ENCODE assay signal across 8 cellular contexts in genomic region chr14:70188292-70188607, GRCh38. TPM values are rescaled to one million over a fixed set of nuclear protein-coding genes. Genes with fewer than 3 reads are reported as not detected.
DNase-seq lines count a peak whose midpoint lies in the region; ATAC-seq, FAIRE-seq and TF ChIP-seq lines count a peak whose summit lies in the region.

No MANE protein-coding gene starts in this region.

- 1% methylated on average over 13 of the region's 36 CpGs; no CpG with 5 or more reads in 1 of the 2 donors for WGBS in transverse colon (ENCODE audit: low coverage in 1 of 2), 2 donors

- TF ChIP-seq POLR2A in transverse colon (IDR thresholded peaks at IDR 0.05): no peak

- H3K27ac Mint-ChIP-seq in activated naive CD8-positive, alpha-beta T cell treated with anti-CD3 and anti-CD28 coated beads, Interleukin-2, amount 10 ng/mL, durations not matched to agents 7 days and 5 days: no peak overlapping the region

- peak overlapping the region; percentile 17 for H2AFZ ChIP-seq in keratinocyte (ENCODE audit: control insufficient read depth, low read length)

- peak; percentile 22 for ATAC-seq in HG02759 (IDR thresholded peaks at IDR 0.05; ENCODE audit: unreplicated experiment)
- peak; percentile 41 for ATAC-seq in activated naive CD8-positive, alpha-beta T cell treated with anti-CD3 and anti-CD28 coated beads, Interleukin-2, amount 10 ng/mL, durations not matched to agents 7 days and 5 days (ENCODE audit: low read depth)

- H3K27me3 Mint-ChIP-seq in activated naive CD8-positive, alpha-beta T cell treated with anti-CD3 and anti-CD28 coated beads, Interleukin-2, amount 10 ng/mL, durations not matched to agents 7 days and 5 days: peaks cover 67% of the 10 kb centered on the region

- H3K9me1 ChIP-seq in keratinocyte (ENCODE audit: control insufficient read depth, extremely low read depth, insufficient read depth, low read length): no peaks in the 10 kb centered on the region

- peak overlapping the region; percentile 87 for H3K4me3 Mint-ChIP-seq in activated naive CD8-positive, alpha-beta T cell treated with anti-CD3 and anti-CD28 coated beads, Interleukin-2, amount 10 ng/mL, durations not matched to agents 7 days and 5 days

- peak overlapping the region; percentile 47 to 61 (median 48) for H3K4me3 ChIP-seq in keratinocyte (ENCODE audit: control insufficient read depth in 2 of 3, extremely low read depth in 1 of 3, insufficient read depth in 2 of 3, low read depth in 1 of 3, low read length in 3 of 3)
- peak overlapping the region in 3 of 4 donors; percentile 22 to 51 (median 29) for H3K4me3 ChIP-seq in transverse colon

- DNase-seq in EH (ENCODE audit: low read depth): peak; percentile 13
- DNase-seq in activated naive CD8-positive, alpha-beta T cell treated with anti-CD3 and anti-CD28 coated beads, Interleukin-2, amount 10 ng/mL, durations not matched to agents 7 days and 5 days: peak; percentile 50
- no peak for DNase-seq in keratinocyte (ENCODE audit: low read depth, low spot score)
- no peak for DNase-seq in transverse colon
- DNase-seq in NCI-H510A treated with DMSO at 0.1 percent for 48 hours (lab: John Stamatoyannopoulos, UW): no peak
- no peak for DNase-seq in NCI-H1436 (lab: John Stamatoyannopoulos, UW)
- no peak for DNase-seq in T1000 (lab: John Stamatoyannopoulos, UW)

- H4K20me1 ChIP-seq in keratinocyte (ENCODE audit: control insufficient read depth, extremely low read depth, insufficient read depth, low read length): no peaks in the 10 kb centered on the region

- FAIRE-seq in keratinocyte (lab: Jason Lieb, UNC): no peak

- H3K4me1 ChIP-seq in keratinocyte (ENCODE audit: control insufficient read depth, extremely low read depth, insufficient read depth, low read length): peaks cover 9% of the 10 kb centered on the region
- H3K4me1 ChIP-seq in transverse colon: peaks cover 0 to 23% (median 12%) of the 10 kb centered on the region in 4 donors

- H3K27ac ChIP-seq in keratinocyte (ENCODE audit: control insufficient read depth, insufficient read depth, low read length) (no peak overlapping the region), transverse colon (no peak overlapping the region)

- H3K9me3 ChIP-seq in keratinocyte (ENCODE audit: control insufficient read depth, low read depth, low read length) (no peaks in the 10 kb centered on the region), transverse colon (no peaks in the 10 kb centered on the region)

- in situ Hi-C loops in transverse colon (cut with MboI; ENCODE audit: low pct_ligation_motif_present in 1 of 4, low pct_unique_long_range_greater_than_20kb in 1 of 4, low sequenced_read_pairs in 3 of 4): no loop called here

- TF ChIP-seq CTCF in keratinocyte (optimal IDR thresholded peaks at IDR 0.05 in 1 of 3, IDR thresholded peaks at IDR 0.05 in 1 of 3, conservative IDR thresholded peaks at IDR 0.05 in 1 of 3; ENCODE audit: extremely low read depth in 1 of 3, insufficient read depth in 2 of 3, low read length in 3 of 3): no peak
- no peak for TF ChIP-seq CTCF in transverse colon (IDR thresholded peaks at IDR 0.05)

- POLR2A ChIA-PET in activated naive CD8-positive, alpha-beta T cell treated with anti-CD3 and anti-CD28 coated beads, Interleukin-2, amount 10 ng/mL, durations not matched to agents 7 days and 5 days (lab: Charles Lee): no interaction called here

- no peak for TF ChIP-seq EP300 in transverse colon (IDR thresholded peaks at IDR 0.05; ENCODE audit: low read depth)

- peaks cover 46% of the 10 kb centered on the region for H3K27me3 ChIP-seq in keratinocyte (ENCODE audit: control insufficient read depth, extremely low read depth, insufficient read depth, low read length)
- peaks cover 63% of the 10 kb centered on the region for H3K27me3 ChIP-seq in transverse colon

- H3K36me3 ChIP-seq in keratinocyte (ENCODE audit: control insufficient read depth in 2 of 2, extremely low read depth in 1 of 2, insufficient read depth in 2 of 2, low read length in 2 of 2): no peaks in the 10 kb centered on the region
- H3K36me3 ChIP-seq in transverse colon: no peaks in the 10 kb centered on the region

- peaks cover 2% of the 10 kb centered on the region for H3K36me3 Mint-ChIP-seq in activated naive CD8-positive, alpha-beta T cell treated with anti-CD3 and anti-CD28 coated beads, Interleukin-2, amount 10 ng/mL, durations not matched to agents 7 days and 5 days

- H3K9me3 Mint-ChIP-seq in activated naive CD8-positive, alpha-beta T cell treated with anti-CD3 and anti-CD28 coated beads, Interleukin-2, amount 10 ng/mL, durations not matched to agents 7 days and 5 days: no peaks in the 10 kb centered on the region

- intact Hi-C loops in transverse colon (cut with DNase I; ENCODE audit: low total_unique reads): no loop called here

- no peak overlapping the region for H3K9ac ChIP-seq in keratinocyte (ENCODE audit: control insufficient read depth, extremely low read depth, insufficient read depth, low read length)

- dilution Hi-C loops in keratinocyte (cut with MboI; ENCODE audit: extremely low pct_ligation_motif_present, low sequenced_read_pairs): no loop called here

- peak overlapping the region; percentile 82 for H3K4me2 ChIP-seq in keratinocyte (ENCODE audit: control insufficient read depth, extremely low read depth, insufficient read depth, low read depth, low read length)

- H3K4me1 Mint-ChIP-seq in activated naive CD8-positive, alpha-beta T cell treated with anti-CD3 and anti-CD28 coated beads, Interleukin-2, amount 10 ng/mL, durations not matched to agents 7 days and 5 days: peaks cover 13% of the 10 kb centered on the region

- no peaks in the 10 kb centered on the region for H3K79me2 ChIP-seq in keratinocyte (ENCODE audit: control insufficient read depth, insufficient read depth, low read length)

RNA-seq across cellular contexts. Expression of gene SLC8A3, which starts 0.5 kb away (rescaled TPM):
- total RNA-seq in activated naive CD8-positive, alpha-beta T cell treated with anti-CD3 and anti-CD28 coated beads, Interleukin-2, amount 10 ng/mL, durations not matched to agents 7 days and 5 days: under 1 TPM in 1 of 2 experiments, not detected in 1; 0.11 TPM
- not detected in 3 replicates for polyA plus RNA-seq in keratinocyte
- not detected for polyA plus RNA-seq in keratinocyte (2011; ENCODE audit: low read depth)
- not detected in 2 replicates for polyA plus RNA-seq in keratinocyte (2011; cell fraction: cytosol; rRNA removed)
- polyA plus RNA-seq in keratinocyte (2011; cell fraction: nucleus; rRNA removed): not detected in 2 replicates
- polyA plus RNA-seq in keratinocyte (2012; ENCODE audit: low replicate concordance): 0.05 TPM in 1 of 2 replicates, not detected in the other
- not detected in 3 replicates for polyA minus RNA-seq in keratinocyte
- not detected for polyA minus RNA-seq in keratinocyte (2011; cell fraction: cytosol; rRNA and poly(A)+ RNA removed)
- not detected in 2 replicates for polyA minus RNA-seq in keratinocyte (2011; cell fraction: nucleus; rRNA and poly(A)+ RNA removed)
- 1 to 10 TPM in 1 of 4 donors, under 1 TPM in 2, not detected in 1; 0.27 to 1.9 (median 0.32) TPM for total RNA-seq in transverse colon

Comparison
In these comparisons a context has a peak if more than half of its experiments do, and no peak if none do; other contexts are left out.
1. DNase-seq: peak in EH (single experiment) and activated naive CD8-positive, alpha-beta T cell treated with anti-CD3 and anti-CD28 coated beads, Interleukin-2, amount 10 ng/mL, durations not matched to agents 7 days and 5 days (single experiment); none in keratinocyte (single experiment), transverse colon (single experiment), NCI-H510A treated with DMSO at 0.1 percent for 48 hours (single experiment), NCI-H1436 (single experiment) and T1000 (single experiment).